Comparison of ENCODE assay signal across 10 cellular contexts in genomic region chr2:81324046-81324445, GRCh38.
DNase-seq lines count a peak whose midpoint lies in the region; ATAC-seq, FAIRE-seq and TF ChIP-seq lines count a peak whose summit lies in the region.
"Had no signal": no experiment of that assay in that cellular context is flagged by ENCODE, and none has a peak within 500 bp of the region (broad histone marks: within the 10 kb centered on the region; RNA-seq: fewer than 3 reads in every experiment).

No MANE protein-coding gene starts in this region.

- H3K9me2 ChIP-seq in SK-N-SH = no peaks in the 10 kb centered on the region; the same call in 1 of the 2 replicates

- no peak for ATAC-seq in SK-N-SH treated with all-trans-retinoic acid at 6 μM for 48 hours
- ATAC-seq in activated T-cell treated with anti-CD3 and anti-CD28 coated beads, Interleukin-2, amount 50 U/mL, for 4 hours = no peak
- ATAC-seq: left colon had no signal

- H3K27me3 ChIP-seq in SK-N-SH (ENCODE audit: insufficient read depth) = no peaks in the 10 kb centered on the region
- no peaks in the 10 kb centered on the region for H3K27me3 ChIP-seq in bronchial epithelial cell (ENCODE audit: control insufficient read depth, insufficient read depth, low read length)
- no peaks in the 10 kb centered on the region for H3K27me3 ChIP-seq in testis

- no peaks in the 10 kb centered on the region for H3K79me2 ChIP-seq in SK-N-SH (ENCODE audit: insufficient read depth)

- no peak for FAIRE-seq in bronchial epithelial cell (lab: Jason Lieb, UNC)
- FAIRE-seq: small intestine had no signal

- no peaks in the 10 kb centered on the region for H3K4me1 ChIP-seq in SK-N-SH (ENCODE audit: control insufficient read depth in 1 of 2, insufficient read depth in 2 of 2, low read depth in 1 of 2, low read length in 1 of 2)
- H3K4me1 ChIP-seq in testis = no peaks in the 10 kb centered on the region

- H3K36me3 ChIP-seq in SK-N-SH (replicated peaks in 1 of 2; ENCODE audit: control insufficient read depth in 1 of 2, insufficient read depth in 2 of 2, low read length in 1 of 2) (no peaks in the 10 kb centered on the region), bronchial epithelial cell (ENCODE audit: control insufficient read depth, insufficient read depth, low read length) (no peaks in the 10 kb centered on the region), testis (ENCODE audit: low read depth, missing control alignments) (no peaks in the 10 kb centered on the region)

- no peaks in the 10 kb centered on the region for H3K27me3 Mint-ChIP-seq in activated T-cell treated with anti-CD3 and anti-CD28 coated beads, Interleukin-2, amount 50 U/mL, for 4 hours (ENCODE audit: low read depth)

- no peak overlapping the region for H3K9ac ChIP-seq in SK-N-SH

- TF ChIP-seq POLR2A in testis (IDR thresholded peaks at IDR 0.05) = no peak

- peak; percentile 38 for TF ChIP-seq RAD21 in SK-N-SH (IDR thresholded peaks at IDR 0.05; ENCODE audit: low read length)

- H3K36me3 Mint-ChIP-seq in activated T-cell treated with anti-CD3 and anti-CD28 coated beads, Interleukin-2, amount 50 U/mL, for 4 hours (ENCODE audit: insufficient read depth) = no peaks in the 10 kb centered on the region

- TF ChIP-seq CTCF in SK-N-SH (IDR thresholded peaks at IDR 0.05) (peak; percentile 18; the same call in 1 of the 2 replicates), bronchial epithelial cell (IDR thresholded peaks at IDR 0.05; ENCODE audit: insufficient read depth, low read length, severe bottlenecking) (peak; percentile 33), testis (IDR thresholded peaks at IDR 0.05) (peak in 2 of 3 experiments; percentile 13 to 32)

- H3K4me3 ChIP-seq in SK-N-SH (ENCODE audit: low read depth in 2 of 2, low read length in 1 of 2) (no peak overlapping the region), bronchial epithelial cell (ENCODE audit: low read depth, low read length) (no peak overlapping the region), testis (no peak overlapping the region)

- H3K9me3 ChIP-seq in SK-N-SH (no peaks in the 10 kb centered on the region), testis (no peaks in the 10 kb centered on the region)

- POLR2A ChIA-PET in SK-N-SH (lab: Yijun Ruan, JAX) = no interaction called here

- H3K4me1 Mint-ChIP-seq in activated T-cell treated with anti-CD3 and anti-CD28 coated beads, Interleukin-2, amount 50 U/mL, for 4 hours (ENCODE audit: low read depth) = no peaks in the 10 kb centered on the region

- no peak overlapping the region for H3K27ac ChIP-seq in SK-N-SH (ENCODE audit: low read depth in 2 of 2, low read length in 1 of 2)
- H3K27ac ChIP-seq in testis = no peak overlapping the region

- intact Hi-C loops in testis (cut with DNase I; ENCODE audit: low total_unique reads) = no loop called here

- DNase-seq in SK-N-SH = no peak
- DNase-seq in NCI-H2171 (lab: John Stamatoyannopoulos, UW) = peak; percentile 19
- DNase-seq in bronchial epithelial cell (ENCODE audit: low read depth) = peak; percentile 8
- DNase-seq in testis = peak; percentile 21
- DNase-seq in NOMO-1 (lab: John Stamatoyannopoulos, UW; ENCODE audit: unreplicated experiment in 2 of 2) = no peak
- no peak for DNase-seq in activated gamma-delta T cell (lab: John Stamatoyannopoulos, UW)
- DNase-seq in activated T-cell treated with anti-CD3 and anti-CD28 coated beads, Interleukin-2, amount 50 U/mL, for 4 hours = no peak
- DNase-seq: left colon, small intestine had no signal

- H4K20me1 ChIP-seq in SK-N-SH (ENCODE audit: insufficient read depth) = no peaks in the 10 kb centered on the region

- H3F3A ChIP-seq in SK-N-SH (replicated peaks; ENCODE audit: insufficient read depth) = no peaks in the 10 kb centered on the region

- no peak overlapping the region for H3K4me3 Mint-ChIP-seq in activated T-cell treated with anti-CD3 and anti-CD28 coated beads, Interleukin-2, amount 50 U/mL, for 4 hours

- no peak for TF ChIP-seq EP300 in SK-N-SH (IDR thresholded peaks at IDR 0.05; ENCODE audit: borderline replicate concordance in 1 of 2, low read depth in 1 of 2, low read length in 1 of 2)

- peaks cover 28% of the 10 kb centered on the region for H3K9me3 Mint-ChIP-seq in activated T-cell treated with anti-CD3 and anti-CD28 coated beads, Interleukin-2, amount 50 U/mL, for 4 hours

- CTCF ChIA-PET in SK-N-SH (lab: Yijun Ruan, JAX) = no interaction called here

- 0% methylated on average over 3 of the region's 3 CpGs for WGBS in SK-N-SH (ENCODE audit: low lambda C conversion rate)
- WGBS in testis, 2 donors = 63 to 74% methylated on average over 3 of the region's 3 CpGs

- no peak overlapping the region for H3K4me2 ChIP-seq in SK-N-SH

- no peak overlapping the region for H2AFZ ChIP-seq in SK-N-SH (ENCODE audit: low read depth)

TF ChIP-seq in SK-N-SH, 30 proteins besides CTCF, POLR2A, EP300 and RAD21 (continues in another document):
- TF ChIP-seq MXI1 (IDR thresholded peaks at IDR 0.05; ENCODE audit: low read depth, low read length) = no peak
- no peak for TF ChIP-seq NRF1 (IDR thresholded peaks at IDR 0.05; ENCODE audit: low read depth, low read length)
- no peak for TF ChIP-seq USF2 (IDR thresholded peaks at IDR 0.05; ENCODE audit: borderline replicate concordance, low read depth, low read length)
- no peak for TF ChIP-seq TAF1 (IDR thresholded peaks at IDR 0.05; ENCODE audit: borderline replicate concordance, low read depth, low read length)
- TF ChIP-seq TCF12 (IDR thresholded peaks at IDR 0.05) = no peak
- no peak for TF ChIP-seq IRF3 (IDR thresholded peaks at IDR 0.05; ENCODE audit: low read depth, low read length)
- no peak for TF ChIP-seq SIN3A (IDR thresholded peaks at IDR 0.05; ENCODE audit: borderline replicate concordance, low read depth, low read length)
- no peak for TF ChIP-seq FOSL2 (IDR thresholded peaks at IDR 0.05; ENCODE audit: borderline replicate concordance, low read depth)
- TF ChIP-seq USF1 (IDR thresholded peaks at IDR 0.05; ENCODE audit: borderline replicate concordance, low read depth) = no peak

TF ChIP-seq in SK-N-SH treated with all-trans-retinoic acid at 6 μM for 48 hours, 23 proteins besides CTCF, POLR2A, EP300 and RAD21 (continues in another document):
- no peak for TF ChIP-seq TOX (CRISPR knock-in tag; IDR thresholded peaks at IDR 0.05; ENCODE audit: borderline replicate concordance)
- TF ChIP-seq CREB5 (CRISPR knock-in tag; IDR thresholded peaks at IDR 0.05; ENCODE audit: low read depth) = no peak
- no peak for TF ChIP-seq ZC3H10 (CRISPR knock-in tag; IDR thresholded peaks at IDR 0.05)
- TF ChIP-seq TSHZ2 (CRISPR knock-in tag; IDR thresholded peaks at IDR 0.05) = no peak
- no peak for TF ChIP-seq BACH2 (CRISPR knock-in tag; IDR thresholded peaks at IDR 0.05; ENCODE audit: borderline replicate concordance)
- no peak for TF ChIP-seq GLIS3 (CRISPR knock-in tag; IDR thresholded peaks at IDR 0.05)
- TF ChIP-seq ZFP3 (CRISPR knock-in tag; IDR thresholded peaks at IDR 0.05) = no peak
- no peak for TF ChIP-seq ISL1 (CRISPR knock-in tag; IDR thresholded peaks at IDR 0.05)
- TF ChIP-seq POU6F1 (CRISPR knock-in tag; IDR thresholded peaks at IDR 0.05; ENCODE audit: borderline replicate concordance, low read depth) = no peak
- TF ChIP-seq PPARA (CRISPR knock-in tag; IDR thresholded peaks at IDR 0.05; ENCODE audit: borderline replicate concordance) = no peak
- no peak for TF ChIP-seq ZNF565 (CRISPR knock-in tag; conservative IDR thresholded peaks at IDR 0.05; ENCODE audit: low read depth)
- no peak for TF ChIP-seq CSDC2 (CRISPR knock-in tag; IDR thresholded peaks at IDR 0.05)

Comparison
In these comparisons a context has a peak if more than half of its experiments do, and no peak if none do; other contexts are left out.
1. DNase-seq: peak in NCI-H2171 (single experiment), bronchial epithelial cell (single experiment) and testis (single experiment); none in SK-N-SH (single experiment), NOMO-1 (0 of 2), activated gamma-delta T cell (single experiment) and activated T-cell treated with anti-CD3 and anti-CD28 coated beads, Interleukin-2, amount 50 U/mL, for 4 hours (single experiment).
2. Peak in every context shown above with its lines, with median percentiles within 50 percentile points of each other: CTCF ChIP-seq.